In genomic region chr12:90020436-90020835, GRCh38 we compare ENCODE assay signal across 24 cellular contexts.
"Had no signal": no experiment of that assay in that cellular context is flagged by ENCODE, and none has a peak within 500 bp of the region (broad histone marks: within the 10 kb centered on the region; RNA-seq: fewer than 3 reads in every experiment).

No MANE protein-coding gene starts in this region.

- H3K27me3 ChIP-seq: neutrophil, pancreas, right lobe of liver, sigmoid colon, stomach, thyroid gland, tibial nerve, upper lobe of left lung, vagina had no signal

- H3K9me3 ChIP-seq: neutrophil, pancreas, prostate gland, right lobe of liver, sigmoid colon, stomach, thoracic aorta, thyroid gland, tibial nerve, upper lobe of left lung, vagina had no signal

- H3K27ac ChIP-seq: neutrophil, pancreas, prostate gland, right lobe of liver, sigmoid colon, stomach, thoracic aorta, thyroid gland, tibial nerve, upper lobe of left lung, vagina had no signal

- H3K4me1 ChIP-seq: pancreas, prostate gland, right lobe of liver, stomach, thyroid gland, tibial nerve, upper lobe of left lung, vagina had no signal

- DNase-seq: nephron progenitor cell; pancreas; right cardiac atrium; right lobe of liver; sigmoid colon; small intestine; stimulated activated CD4-positive, alpha-beta T cell treated with anti-CD3 and anti-CD28 coated beads, Interleukin-15, amount 100 ng/mL, for 24 hours; stimulated activated CD4-positive, alpha-beta T cell treated with anti-CD3 and anti-CD28 coated beads, Interleukin-2, amount 100 ng/mL, for 24 hours; stimulated activated CD4-positive, alpha-beta T cell treated with anti-CD3 and anti-CD28 coated beads, Interleukin-2, amount 100 ng/mL, for 48 hours; stimulated activated CD4-positive, alpha-beta T cell treated with anti-CD3 and anti-CD28 coated beads, Interleukin-4, amount 100 ng/mL, for 24 hours; stimulated activated naive B cell treated with anti-CD40 and anti-IgM and Interleukin-4, amounts not matched to agents 10 μg/mL and 1 μg/mL and 100 μg/mL, for 72 hours; stimulated activated naive CD4-positive, alpha-beta T cell treated with Interleukin-2 at 50 U/mL for 16 hours; stomach; thyroid gland; trophoblast cell; upper lobe of left lung had no signal

- H3K4me3 ChIP-seq: pancreas, prostate gland, right lobe of liver, sigmoid colon, stomach, thoracic aorta, thyroid gland, tibial nerve, upper lobe of left lung, vagina had no signal

- FAIRE-seq: pancreas, small intestine, urothelium cell line had no signal

- ATAC-seq: natural killer cell treated with Interleukin-12 subunit alpha and Interleukin-12 subunit beta and Interleukin-15 and Interleukin-18, amount 100 ng/mL, for 72 hours; pancreas; right cardiac atrium; right lobe of liver; stimulated activated effector memory CD8-positive, alpha-beta T cell treated with anti-CD3 and anti-CD28 coated beads, Interleukin-12 subunit alpha, Interleukin-12 subunit beta, amount 100 ng/mL, for 72 hours; stimulated activated naive B cell treated with anti-CD40 and anti-IgM and Interleukin-4, amounts not matched to agents 10 μg/mL and 1 μg/mL and 100 μg/mL, for 72 hours had no signal

- H3K36me3 ChIP-seq: neutrophil, pancreas, prostate gland, right lobe of liver, sigmoid colon, stomach, thoracic aorta, thyroid gland, tibial nerve, upper lobe of left lung, vagina had no signal
